24 cellular contexts compared by ENCODE assay signal in genomic region chr22:39984006-39984405, GRCh38. TPM values are rescaled to one million over a fixed set of nuclear protein-coding genes. Genes with fewer than 3 reads are reported as not detected.
DNase-seq lines count a peak whose midpoint lies in the region; ATAC-seq and TF ChIP-seq lines count a peak whose summit lies in the region.
"Had no signal": no experiment of that assay in that cellular context is flagged by ENCODE, and none has a peak within 500 bp of the region (broad histone marks: within the 10 kb centered on the region; RNA-seq: fewer than 3 reads in every experiment).

No MANE protein-coding gene starts in this region.

- H3K27ac Mint-ChIP-seq in activated T-helper 17 cell treated with anti-CD3 and anti-CD28 coated beads, Interleukin-2, amount 50 U/mL, for 72 hours = peak overlapping the region; percentile 34
- peak overlapping the region; percentile 61 for H3K27ac Mint-ChIP-seq in stimulated activated effector memory CD8-positive, alpha-beta T cell treated with anti-CD3 and anti-CD28 coated beads, Interleukin-12 subunit alpha, Interleukin-12 subunit beta, amount 100 ng/mL, for 72 hours

- no peak for TF ChIP-seq CTCF in fibroblast of lung (conservative IDR thresholded peaks at IDR 0.05 in 1 of 2, IDR thresholded peaks at IDR 0.05 in 1 of 2; ENCODE audit: low read depth in 1 of 2, low read length in 2 of 2)

- H3K9ac ChIP-seq in fibroblast of lung (ENCODE audit: insufficient read depth, low read length) = no peak overlapping the region

- no peaks in the 10 kb centered on the region for H3K4me1 ChIP-seq in fibroblast of lung (ENCODE audit: control insufficient read depth, extremely low read depth, insufficient read depth, low read length)

- H3K4me1 Mint-ChIP-seq in activated T-helper 17 cell treated with anti-CD3 and anti-CD28 coated beads, Interleukin-2, amount 50 U/mL, for 72 hours = peaks cover 11% of the 10 kb centered on the region
- H3K4me1 Mint-ChIP-seq in stimulated activated effector memory CD8-positive, alpha-beta T cell treated with anti-CD3 and anti-CD28 coated beads, Interleukin-12 subunit alpha, Interleukin-12 subunit beta, amount 100 ng/mL, for 72 hours = peaks cover 32% of the 10 kb centered on the region

- no peaks in the 10 kb centered on the region for H3K9me3 ChIP-seq in fibroblast of lung (ENCODE audit: control insufficient read depth, insufficient read depth, low read depth, low read length)
- H3K9me3 ChIP-seq: ovary had no signal

- no peak overlapping the region for H3K4me3 ChIP-seq in fibroblast of lung (replicated peaks in 1 of 4; ENCODE audit: control extremely low read depth in 1 of 4, insufficient read depth in 1 of 4, low read depth in 3 of 4, low read length in 4 of 4)
- H3K4me3 ChIP-seq: coronary artery, ovary had no signal

- no peak overlapping the region for H3K4me2 ChIP-seq in fibroblast of lung (ENCODE audit: extremely low read depth, insufficient read depth, low read length)

- no peak overlapping the region for H3K4me3 Mint-ChIP-seq in activated T-helper 17 cell treated with anti-CD3 and anti-CD28 coated beads, Interleukin-2, amount 50 U/mL, for 72 hours
- H3K4me3 Mint-ChIP-seq in stimulated activated effector memory CD8-positive, alpha-beta T cell treated with anti-CD3 and anti-CD28 coated beads, Interleukin-12 subunit alpha, Interleukin-12 subunit beta, amount 100 ng/mL, for 72 hours = no peak overlapping the region
- H3K4me3 Mint-ChIP-seq: activated T-cell treated with anti-CD3 and anti-CD28 coated beads, Interleukin-2, amount 50 U/mL, for 4 hours; CD8-positive, alpha-beta memory T cell had no signal

- DNase-seq in HCEC 1CT (peak; percentile 23), fibroblast of lung (ENCODE audit: low read depth in 2 of 2) (peak; percentile 24 to 68), OCI-M2 (lab: John Stamatoyannopoulos, UW; ENCODE audit: unreplicated experiment) (no peak), NCI-H524 (lab: John Stamatoyannopoulos, UW) (no peak), D341Med (ENCODE audit: low spot score) (no peak)
- no peak for DNase-seq in stimulated activated effector memory CD8-positive, alpha-beta T cell treated with anti-CD3 and anti-CD28 coated beads, Interleukin-12 subunit alpha, Interleukin-12 subunit beta, amount 100 ng/mL, for 72 hours (ENCODE audit: low spot score in 2 of 2)
- DNase-seq: activated CD4-positive, alpha-beta T cell treated with anti-CD3 and anti-CD28 coated beads for 1 hour; activated CD8-positive, alpha-beta memory T cell treated with anti-CD3 and anti-CD28 coated beads for 24 hours; activated naive CD4-positive, alpha-beta T cell treated with anti-CD3 and anti-CD28 coated beads, Interleukin-2, amount 50 U/mL, for 16 hours; activated T-cell treated with anti-CD3 and anti-CD28 coated beads, Interleukin-2, amount 50 U/mL, for 4 hours; CD8-positive, alpha-beta memory T cell; DND-41; mesendoderm; naive B cell; NCI-H1105; NCI-H524 treated with DMSO at 0.1 percent for 48 hours; ovary; stimulated activated CD4-positive, alpha-beta T cell treated with anti-CD3 and anti-CD28 coated beads, Interleukin-15, amount 100 ng/mL, for 24 hours had no signal

- H3K27me3 ChIP-seq in fibroblast of lung (ENCODE audit: control insufficient read depth, insufficient read depth, low read length) = peaks cover 3% of the 10 kb centered on the region
- H3K27me3 ChIP-seq: ovary had no signal

- no peaks in the 10 kb centered on the region for H4K20me1 ChIP-seq in fibroblast of lung (ENCODE audit: control insufficient read depth, extremely low read depth, insufficient read depth, low read length)

- H2AFZ ChIP-seq in fibroblast of lung (ENCODE audit: low read length) = no peak overlapping the region

- H3K27me3 Mint-ChIP-seq in activated T-helper 17 cell treated with anti-CD3 and anti-CD28 coated beads, Interleukin-2, amount 50 U/mL, for 72 hours = peaks cover 3% of the 10 kb centered on the region

- no peak for ATAC-seq in activated T-helper 17 cell treated with anti-CD3 and anti-CD28 coated beads, Interleukin-2, amount 50 U/mL, for 72 hours (replicated peaks)
- ATAC-seq in stimulated activated effector memory CD8-positive, alpha-beta T cell treated with anti-CD3 and anti-CD28 coated beads, Interleukin-12 subunit alpha, Interleukin-12 subunit beta, amount 100 ng/mL, for 72 hours = no peak
- ATAC-seq: activated T-cell treated with anti-CD3 and anti-CD28 coated beads, Interleukin-2, amount 50 U/mL, for 4 hours; HCT116 had no signal

- no peaks in the 10 kb centered on the region for H3K36me3 ChIP-seq in fibroblast of lung (ENCODE audit: control insufficient read depth, insufficient read depth, low read length)
- H3K36me3 ChIP-seq: ovary had no signal

- no peak overlapping the region for H3K27ac ChIP-seq in fibroblast of lung (ENCODE audit: insufficient read depth, low read length)
- H3K27ac ChIP-seq: coronary artery, ovary had no signal

- H3K36me3 Mint-ChIP-seq in activated T-helper 17 cell treated with anti-CD3 and anti-CD28 coated beads, Interleukin-2, amount 50 U/mL, for 72 hours (ENCODE audit: low read depth) = no peaks in the 10 kb centered on the region
- H3K36me3 Mint-ChIP-seq in stimulated activated effector memory CD8-positive, alpha-beta T cell treated with anti-CD3 and anti-CD28 coated beads, Interleukin-12 subunit alpha, Interleukin-12 subunit beta, amount 100 ng/mL, for 72 hours = no peaks in the 10 kb centered on the region
- H3K36me3 Mint-ChIP-seq: CD8-positive, alpha-beta memory T cell had no signal

- no peaks in the 10 kb centered on the region for H3K79me2 ChIP-seq in fibroblast of lung (ENCODE audit: control insufficient read depth, insufficient read depth, low read length)

- no peaks in the 10 kb centered on the region for H3K9me3 Mint-ChIP-seq in activated T-helper 17 cell treated with anti-CD3 and anti-CD28 coated beads, Interleukin-2, amount 50 U/mL, for 72 hours
- no peaks in the 10 kb centered on the region for H3K9me3 Mint-ChIP-seq in stimulated activated effector memory CD8-positive, alpha-beta T cell treated with anti-CD3 and anti-CD28 coated beads, Interleukin-12 subunit alpha, Interleukin-12 subunit beta, amount 100 ng/mL, for 72 hours
- H3K9me3 Mint-ChIP-seq: activated T-cell treated with anti-CD3 and anti-CD28 coated beads, Interleukin-2, amount 50 U/mL, for 4 hours; CD8-positive, alpha-beta memory T cell; naive B cell had no signal

RNA-seq across cellular contexts. Expression of gene FAM83F, which starts 10.7 kb away (rescaled TPM):
- total RNA-seq in activated T-helper 17 cell treated with anti-CD3 and anti-CD28 coated beads, Interleukin-2, amount 50 U/mL, for 72 hours = 1 to 10 TPM in 1 of 2 donors, under 1 TPM in 1; 0.37 to 1.3 TPM
- under 0.01 TPM in 1 of 2 replicates, not detected in the other for total RNA-seq in fibroblast of lung
- 0.01 TPM in 1 of 2 replicates, not detected in the other for polyA plus RNA-seq in fibroblast of lung
- not detected in 2 replicates for polyA plus RNA-seq in fibroblast of lung (2012)
- polyA minus RNA-seq in fibroblast of lung (ENCODE audit: low replicate concordance) = not detected in 2 replicates
- total RNA-seq: LHCN-M2 had no signal

RNA-seq across cellular contexts. Expression of gene TMA7B, which starts 23.8 kb away (rescaled TPM):
- 1 to 10 TPM; 4.0 to 4.4 TPM for total RNA-seq in activated T-helper 17 cell treated with anti-CD3 and anti-CD28 coated beads, Interleukin-2, amount 50 U/mL, for 72 hours
- not detected in 2 replicates for total RNA-seq in fibroblast of lung
- polyA plus RNA-seq in fibroblast of lung = not detected in 2 replicates
- not detected in 2 replicates for polyA plus RNA-seq in fibroblast of lung (2012)
- not detected in 2 replicates for polyA minus RNA-seq in fibroblast of lung (ENCODE audit: low replicate concordance)
- total RNA-seq: frontal cortex, kidney epithelial cell, LHCN-M2, ovary had no signal
- polyA plus RNA-seq: ovary had no signal

Comparison
In these comparisons a context has a peak if more than half of its experiments do, and no peak if none do; other contexts are left out.
1. DNase-seq: peak in HCEC 1CT (single experiment) and fibroblast of lung (2 of 2); none in stimulated activated effector memory CD8-positive, alpha-beta T cell treated with anti-CD3 and anti-CD28 coated beads, Interleukin-12 subunit alpha, Interleukin-12 subunit beta, amount 100 ng/mL, for 72 hours (0 of 2), OCI-M2 (single experiment), NCI-H524 (0 of 2) and D341Med (single experiment).